ENCODE assay signal across 8 cellular contexts in the genomic region with DNA sequence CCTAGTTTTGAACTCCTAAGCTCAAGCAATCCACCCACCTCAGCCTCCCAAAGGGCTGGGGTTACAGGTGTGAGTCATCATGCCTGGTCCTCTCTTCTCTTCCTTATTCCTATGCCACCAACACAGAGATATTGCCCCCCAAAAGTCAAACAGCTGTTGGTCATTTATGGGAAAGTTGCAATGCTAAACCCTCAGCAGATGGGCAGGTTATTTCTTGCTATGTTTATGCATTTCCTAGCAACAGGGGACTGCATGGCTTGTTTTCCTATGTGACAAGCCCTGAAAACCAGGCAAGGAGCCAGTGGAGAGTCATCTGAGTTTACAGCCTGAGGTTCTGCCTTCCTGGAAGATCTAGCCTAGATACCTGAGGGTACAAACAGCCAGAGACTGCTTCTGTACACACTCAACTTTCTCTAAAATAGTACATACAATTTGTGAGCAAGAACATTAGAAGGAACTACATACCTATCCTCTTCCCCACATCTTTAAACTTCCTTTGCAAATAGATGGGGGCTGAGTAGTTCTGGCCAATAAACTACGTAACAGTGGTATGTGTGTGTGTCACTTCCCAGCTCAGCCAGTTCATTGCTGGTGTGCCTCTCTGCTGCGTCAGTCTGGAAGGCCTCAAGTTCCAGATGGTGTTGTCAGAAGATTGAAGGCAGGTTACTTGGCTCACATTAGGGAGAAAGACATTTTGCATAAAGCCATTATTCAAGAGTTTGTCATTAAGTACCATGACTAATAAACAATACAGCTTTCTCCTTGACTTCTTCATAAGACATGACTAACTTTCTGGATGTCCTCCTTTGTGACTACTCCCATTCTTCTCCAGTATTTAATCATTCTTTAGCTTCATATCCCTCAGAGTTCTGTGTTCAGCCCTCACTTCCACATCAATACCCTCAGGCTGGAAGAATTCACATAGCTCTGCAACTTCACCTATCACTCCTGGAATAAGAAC.
DNase-seq lines count a peak whose midpoint lies in the region; ATAC-seq and TF ChIP-seq lines count a peak whose summit lies in the region.

No MANE protein-coding gene starts in this region.

- H3K4me3 ChIP-seq in left lung = no peak overlapping the region
- no peak overlapping the region for H3K4me3 ChIP-seq in urinary bladder (ENCODE audit: low read depth, low read length)
- no peak overlapping the region for H3K4me3 ChIP-seq in H7 (ENCODE audit: insufficient read depth, low read depth, low read length)

- H3K4me3 Mint-ChIP-seq in brain = peak overlapping the region in 4 of 5 experiments; percentile 1 to 22 (median 12)

- ATAC-seq in left lung (peak; percentile 76), GM19455 (IDR thresholded peaks at IDR 0.05; ENCODE audit: unreplicated experiment) (no peak), GM21526 (IDR thresholded peaks at IDR 0.05; ENCODE audit: low FRiP score, unreplicated experiment) (no peak)

- H3K27me3 ChIP-seq in left lung (no peaks in the 10 kb centered on the region), H7 (ENCODE audit: control insufficient read depth, insufficient read depth, low read length) (no peaks in the 10 kb centered on the region)

- peak overlapping the region; percentile 66 to 94 (median 80) for H3K27ac Mint-ChIP-seq in brain

- intact Hi-C loops in left lung (cut with DNase I) = no loop called here

- H3K36me3 Mint-ChIP-seq in brain = no peaks in the 10 kb centered on the region

- peaks cover 4% of the 10 kb centered on the region for H3K27me3 Mint-ChIP-seq in brain

- no peaks in the 10 kb centered on the region for H3K9me3 Mint-ChIP-seq in brain

- 8% methylated on average over 2 of the region's 2 CpGs for WGBS in urinary bladder

- peak; percentile 82 for DNase-seq in AG20443 (ENCODE audit: low spot score)
- peak; percentile 98 for DNase-seq in LHCN-M2 (ENCODE audit: low read depth)
- DNase-seq in left lung = peak in 1 of 2 donors; percentile 81
- no peak for DNase-seq in H7

- H3K4me1 ChIP-seq in left lung = peaks cover 22 to 35% of the 10 kb centered on the region in 2 donors
- H3K4me1 ChIP-seq in urinary bladder (ENCODE audit: insufficient read depth) = peaks cover 1% of the 10 kb centered on the region

- H3K4me1 Mint-ChIP-seq in brain = peaks cover 50% of the 10 kb centered on the region

- H3K27ac ChIP-seq in left lung (peak overlapping the region; percentile 81 to 86), urinary bladder (ENCODE audit: low read depth) (peak overlapping the region; percentile 58)

- no peaks in the 10 kb centered on the region for H3K9me3 ChIP-seq in left lung

- no peak for TF ChIP-seq CTCF in brain (conservative IDR thresholded peaks at IDR 0.05)
- no peak for TF ChIP-seq CTCF in left lung (IDR thresholded peaks at IDR 0.05)

- H3K36me3 ChIP-seq in left lung = no peaks in the 10 kb centered on the region
- no peaks in the 10 kb centered on the region for H3K36me3 ChIP-seq in urinary bladder (ENCODE audit: insufficient read depth)
- no peaks in the 10 kb centered on the region for H3K36me3 ChIP-seq in H7 (replicated peaks; ENCODE audit: control insufficient read depth, insufficient read depth, low read length)
